32 cellular contexts compared by ENCODE assay signal in the genomic region with DNA sequence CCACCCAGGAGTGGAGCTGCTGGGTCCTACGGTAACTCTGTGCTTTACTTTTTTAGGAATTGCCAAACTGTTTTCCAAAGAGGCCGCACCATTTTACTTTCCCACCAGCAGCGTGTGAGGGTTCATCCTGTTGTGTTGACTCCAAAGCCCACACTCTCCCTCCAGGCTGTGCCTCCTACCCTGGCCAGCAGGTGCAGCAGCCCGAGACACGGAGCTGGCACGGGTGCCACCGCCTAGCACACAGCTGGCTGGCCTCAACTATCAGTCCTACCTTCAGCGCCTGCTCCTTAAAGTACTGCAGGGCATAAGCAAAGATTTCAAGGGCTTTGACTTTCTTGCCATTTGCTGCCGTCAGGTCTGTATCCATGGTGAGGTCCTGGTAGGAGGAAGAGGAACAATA. TPM values are rescaled to one million over a fixed set of nuclear protein-coding genes. Genes with fewer than 3 reads are reported as not detected.
"Had no signal": no experiment of that assay in that cellular context is flagged by ENCODE, and none has a peak within 500 bp of the region (broad histone marks: within the 10 kb centered on the region; RNA-seq: fewer than 3 reads in every experiment).

No MANE protein-coding gene starts in this region.

- H3K4me3 ChIP-seq: adrenal gland, body of pancreas, breast epithelium, K562, SJCRH30, SK-N-MC had no signal

- ATAC-seq: activated CD8-positive, alpha-beta memory T cell treated with anti-CD3 and anti-CD28 coated beads, Interleukin-2, amount 10 ng/mL, durations not matched to agents 7 days and 5 days; activated naive CD4-positive, alpha-beta T cell treated with anti-CD3 and anti-CD28 coated beads, Interleukin-2, amount 50 U/mL, for 72 hours; body of pancreas; K562; Panc1 had no signal

- H3K9me3 Mint-ChIP-seq: activated CD4-positive, alpha-beta memory T cell treated with anti-CD3 and anti-CD28 coated beads, Interleukin-2, amount 10 ng/mL, durations not matched to agents 7 days and 5 days; activated naive CD4-positive, alpha-beta T cell treated with anti-CD3 and anti-CD28 coated beads for 36 hours; activated naive CD4-positive, alpha-beta T cell treated with anti-CD3 and anti-CD28 coated beads, Interleukin-2, amount 50 U/mL, for 72 hours had no signal

- H3K27ac Mint-ChIP-seq: activated CD4-positive, alpha-beta memory T cell treated with anti-CD3 and anti-CD28 coated beads, Interleukin-2, amount 10 ng/mL, durations not matched to agents 7 days and 5 days; activated CD8-positive, alpha-beta memory T cell treated with anti-CD3 and anti-CD28 coated beads, Interleukin-2, amount 10 ng/mL, durations not matched to agents 7 days and 5 days; activated naive CD4-positive, alpha-beta T cell treated with anti-CD3 and anti-CD28 coated beads for 36 hours; activated naive CD4-positive, alpha-beta T cell treated with anti-CD3 and anti-CD28 coated beads, Interleukin-2, amount 50 U/mL, for 72 hours had no signal

- H3K4me1 ChIP-seq: breast epithelium, SJCRH30 had no signal

- H3K27me3 Mint-ChIP-seq: activated CD4-positive, alpha-beta memory T cell treated with anti-CD3 and anti-CD28 coated beads, Interleukin-2, amount 10 ng/mL, durations not matched to agents 7 days and 5 days; activated CD8-positive, alpha-beta memory T cell treated with anti-CD3 and anti-CD28 coated beads, Interleukin-2, amount 10 ng/mL, durations not matched to agents 7 days and 5 days had no signal

- H3K9me3 ChIP-seq: adrenal gland, body of pancreas, breast epithelium, SJCRH30 had no signal

- H3K36me3 ChIP-seq: breast epithelium, SJCRH30 had no signal

- H3K4me3 Mint-ChIP-seq: activated CD4-positive, alpha-beta memory T cell treated with anti-CD3 and anti-CD28 coated beads, Interleukin-2, amount 10 ng/mL, durations not matched to agents 7 days and 5 days; activated CD8-positive, alpha-beta memory T cell treated with anti-CD3 and anti-CD28 coated beads, Interleukin-2, amount 10 ng/mL, durations not matched to agents 7 days and 5 days; activated naive CD4-positive, alpha-beta T cell treated with anti-CD3 and anti-CD28 coated beads for 36 hours had no signal

- DNase-seq: activated CD4-positive, alpha-beta memory T cell treated with anti-CD3 and anti-CD28 coated beads, Interleukin-2, amount 10 ng/mL, durations not matched to agents 7 days and 5 days; activated CD4-positive, alpha-beta T cell treated with anti-CD3 and anti-CD28 coated beads for 1 hour; activated CD4-positive, alpha-beta T cell treated with anti-CD3 and anti-CD28 coated beads for 48 hours; activated CD4-positive, CD25-positive, alpha-beta regulatory T cell; activated CD8-positive, alpha-beta memory T cell treated with anti-CD3 and anti-CD28 coated beads for 24 hours; activated CD8-positive, alpha-beta memory T cell treated with anti-CD3 and anti-CD28 coated beads, Interleukin-2, amount 10 ng/mL, durations not matched to agents 7 days and 5 days; activated CD8-positive, alpha-beta memory T cell treated with anti-CD3 and anti-CD28 coated beads, Interleukin-2, amount 50 U/mL, for 48 hours; activated gamma-delta T cell; activated naive CD4-positive, alpha-beta T cell treated with anti-CD3 and anti-CD28 coated beads for 36 hours; activated T-cell treated with anti-CD3 and anti-CD28 coated beads, Interleukin-2, amount 50 U/mL, for 48 hours; adrenal gland; body of pancreas; NCI-H1092 treated with DMSO at 0.1 percent for 48 hours; NCI-H1417; NCI-H146; NCI-H187 treated with DMSO at 0.1 percent for 48 hours; NCI-H2081; NCI-H2171 treated with DMSO at 0.1 percent for 48 hours; NCI-H2227 treated with DMSO at 0.1 percent for 48 hours; NCI-H446; NCI-H510A treated with DMSO at 0.1 percent for 48 hours; NCI-H526 treated with DMSO at 0.1 percent for 48 hours; NCI-H774; SHP77; SJCRH30; T1000; WERI-Rb-1 had no signal

- H3K27ac ChIP-seq: adrenal gland, body of pancreas, breast epithelium, SJCRH30, SK-N-MC, WERI-Rb-1 had no signal

- H3K27me3 ChIP-seq: adrenal gland, body of pancreas, breast epithelium, SJCRH30 had no signal

- H3K36me3 Mint-ChIP-seq: activated CD8-positive, alpha-beta memory T cell treated with anti-CD3 and anti-CD28 coated beads, Interleukin-2, amount 10 ng/mL, durations not matched to agents 7 days and 5 days; activated naive CD4-positive, alpha-beta T cell treated with anti-CD3 and anti-CD28 coated beads, Interleukin-2, amount 50 U/mL, for 72 hours had no signal

- H3K4me1 Mint-ChIP-seq: activated CD4-positive, alpha-beta memory T cell treated with anti-CD3 and anti-CD28 coated beads, Interleukin-2, amount 10 ng/mL, durations not matched to agents 7 days and 5 days; activated CD8-positive, alpha-beta memory T cell treated with anti-CD3 and anti-CD28 coated beads, Interleukin-2, amount 10 ng/mL, durations not matched to agents 7 days and 5 days had no signal

RNA-seq across cellular contexts. Expression of gene HSPA12A, which starts 44.0 kb away (rescaled TPM):
- total RNA-seq: activated CD8-positive, alpha-beta memory T cell treated with anti-CD3 and anti-CD28 coated beads, Interleukin-2, amount 10 ng/mL, durations not matched to agents 7 days and 5 days had no signal
